In genomic region chr11:118111019-118111743, GRCh38 we compare ENCODE assay signal across 1 cellular context.
TF ChIP-seq lines count a peak whose summit lies in the region.

No MANE protein-coding gene starts in this region.

TF ChIP-seq in K562, 482 proteins besides CTCF, POLR2A, EP300 and RAD21:
- TF ChIP-seq EGR1 (conservative IDR thresholded peaks at IDR 0.05) (peak; percentile 47), ZBTB26 (CRISPR knock-in tag; IDR thresholded peaks at IDR 0.05) (no peak), TARDBP (IDR thresholded peaks at IDR 0.05) (no peak), SNRNP70 (optimal IDR thresholded peaks at IDR 0.05; ENCODE audit: low read depth, low read length) (no peak), ATF7 (IDR thresholded peaks at IDR 0.05) (peak; percentile 91), HNRNPLL (IDR thresholded peaks at IDR 0.05; ENCODE audit: low read depth, low read length, poor library complexity, severe bottlenecking) (no peak), ZBTB12 (CRISPR knock-in tag; IDR thresholded peaks at IDR 0.05) (no peak), BHLHE40 (IDR thresholded peaks at IDR 0.05; ENCODE audit: low read length) (0 out of 2 replicates have a peak, but pooled peaks have one; percentile 9), TAF9B (IDR thresholded peaks at IDR 0.05; ENCODE audit: partially characterized antibody) (no peak), NFE2 (IDR thresholded peaks at IDR 0.05; ENCODE audit: low read depth) (no peak), ASH1L (IDR thresholded peaks at IDR 0.05; ENCODE audit: borderline replicate concordance, low read depth, partially characterized antibody) (peak; percentile 21), FOXK2 (conservative IDR thresholded peaks at IDR 0.05 in 1 of 2, IDR thresholded peaks at IDR 0.05 in 1 of 2; ENCODE audit: low read depth in 2 of 2) (peak in 1 of 2 experiments; percentile 94; a peak in 2 of 4 replicates), LCOR (CRISPR knock-in tag; IDR thresholded peaks at IDR 0.05) (no peak), ZNF143 (CRISPR knock-in tag; IDR thresholded peaks at IDR 0.05) (no peak)
- TF ChIP-seq, protein P1, sequence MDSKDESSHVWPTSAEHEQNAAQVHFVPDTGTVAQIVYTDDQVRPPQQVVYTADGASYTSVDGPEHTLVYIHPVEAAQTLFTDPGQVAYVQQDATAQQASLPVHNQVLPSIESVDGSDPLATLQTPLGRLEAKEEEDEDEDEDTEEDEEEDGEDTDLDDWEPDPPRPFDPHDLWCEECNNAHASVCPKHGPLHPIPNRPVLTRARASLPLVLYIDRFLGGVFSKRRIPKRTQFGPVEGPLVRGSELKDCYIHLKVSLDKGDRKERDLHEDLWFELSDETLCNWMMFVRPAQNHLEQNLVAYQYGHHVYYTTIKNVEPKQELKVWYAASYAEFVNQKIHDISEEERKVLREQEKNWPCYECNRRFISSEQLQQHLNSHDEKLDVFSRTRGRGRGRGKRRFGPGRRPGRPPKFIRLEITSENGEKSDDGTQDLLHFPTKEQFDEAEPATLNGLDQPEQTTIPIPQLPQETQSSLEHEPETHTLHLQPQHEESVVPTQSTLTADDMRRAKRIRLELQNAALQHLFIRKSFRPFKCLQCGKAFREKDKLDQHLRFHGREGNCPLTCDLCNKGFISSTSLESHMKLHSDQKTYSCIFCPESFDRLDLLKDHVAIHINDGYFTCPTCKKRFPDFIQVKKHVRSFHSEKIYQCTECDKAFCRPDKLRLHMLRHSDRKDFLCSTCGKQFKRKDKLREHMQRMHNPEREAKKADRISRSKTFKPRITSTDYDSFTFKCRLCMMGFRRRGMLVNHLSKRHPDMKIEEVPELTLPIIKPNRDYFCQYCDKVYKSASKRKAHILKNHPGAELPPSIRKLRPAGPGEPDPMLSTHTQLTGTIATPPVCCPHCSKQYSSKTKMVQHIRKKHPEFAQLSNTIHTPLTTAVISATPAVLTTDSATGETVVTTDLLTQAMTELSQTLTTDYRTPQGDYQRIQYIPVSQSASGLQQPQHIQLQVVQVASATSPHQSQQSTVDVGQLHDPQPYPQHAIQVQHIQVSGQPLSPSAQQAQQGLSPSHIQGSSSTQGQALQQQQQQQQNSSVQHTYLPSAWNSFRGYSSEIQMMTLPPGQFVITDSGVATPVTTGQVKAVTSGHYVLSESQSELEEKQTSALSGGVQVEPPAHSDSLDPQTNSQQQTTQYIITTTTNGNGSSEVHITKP (IDR thresholded peaks at IDR 0.05; ENCODE audit: partially characterized antibody), result peak; percentile 99
- TF ChIP-seq, protein P2, sequence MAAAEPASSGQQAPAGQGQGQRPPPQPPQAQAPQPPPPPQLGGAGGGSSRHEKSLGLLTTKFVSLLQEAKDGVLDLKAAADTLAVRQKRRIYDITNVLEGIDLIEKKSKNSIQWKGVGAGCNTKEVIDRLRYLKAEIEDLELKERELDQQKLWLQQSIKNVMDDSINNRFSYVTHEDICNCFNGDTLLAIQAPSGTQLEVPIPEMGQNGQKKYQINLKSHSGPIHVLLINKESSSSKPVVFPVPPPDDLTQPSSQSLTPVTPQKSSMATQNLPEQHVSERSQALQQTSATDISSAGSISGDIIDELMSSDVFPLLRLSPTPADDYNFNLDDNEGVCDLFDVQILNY (CRISPR knock-in tag; IDR thresholded peaks at IDR 0.05), result no peak
